18 cellular contexts compared by ENCODE assay signal in the genomic region with DNA sequence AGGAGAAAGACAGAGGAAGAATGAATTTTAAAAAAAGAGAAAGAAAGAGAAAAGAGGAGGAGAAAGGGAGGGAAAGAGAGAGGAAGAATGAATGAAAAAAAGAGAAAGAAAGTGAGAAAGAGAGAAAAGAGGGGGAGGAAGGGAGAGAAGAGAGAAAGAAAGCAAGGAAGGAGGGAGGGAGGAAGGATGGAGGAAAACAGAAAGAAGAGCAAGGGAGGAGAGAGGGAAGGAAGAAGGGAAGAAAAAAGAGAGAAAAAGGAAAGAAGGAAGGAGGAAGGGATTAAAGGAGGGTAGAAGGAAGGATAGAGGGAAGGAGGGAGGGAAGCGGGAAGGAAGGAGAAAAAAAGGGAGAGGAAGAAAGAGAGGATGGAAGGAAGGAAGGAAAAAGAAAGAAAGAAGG.
A peak's percentile ranks its signal among the peaks of the same experiment; 100 is the strongest.
DNase-seq lines count a peak whose midpoint lies in the region; ATAC-seq and TF ChIP-seq lines count a peak whose summit lies in the region.
"Had no signal": no experiment of that assay in that cellular context is flagged by ENCODE, and none has a peak within 500 bp of the region (broad histone marks: within the 10 kb centered on the region; RNA-seq: fewer than 3 reads in every experiment).

No MANE protein-coding gene starts in this region.

- H3K4me3 Mint-ChIP-seq in activated T-cell treated with anti-CD3 and anti-CD28 coated beads, Interleukin-2, amount 50 U/mL, for 72 hours: peak overlapping the region; percentile 20 to 44
- H3K4me3 Mint-ChIP-seq in activated T-cell treated with anti-CD3 and anti-CD28 coated beads, Interleukin-2, amount 50 U/mL, for 24 hours: no peak overlapping the region
- peak overlapping the region; percentile 39 for H3K4me3 Mint-ChIP-seq in activated naive CD8-positive, alpha-beta T cell treated with anti-CD3 and anti-CD28 coated beads, Interleukin-2, amount 10 ng/mL, durations not matched to agents 7 days and 5 days
- peak overlapping the region; percentile 20 for H3K4me3 Mint-ChIP-seq in nephron progenitor cell
- no peak overlapping the region for H3K4me3 Mint-ChIP-seq in type B pancreatic cell
- H3K4me3 Mint-ChIP-seq: CD8-positive, alpha-beta T cell; HFFc6 had no signal

- peaks cover 38% of the 10 kb centered on the region for H3K27me3 Mint-ChIP-seq in activated T-cell treated with anti-CD3 and anti-CD28 coated beads, Interleukin-2, amount 50 U/mL, for 72 hours (ENCODE audit: low read depth)
- peaks cover 70% of the 10 kb centered on the region for H3K27me3 Mint-ChIP-seq in activated T-cell treated with anti-CD3 and anti-CD28 coated beads, Interleukin-2, amount 50 U/mL, for 24 hours
- H3K27me3 Mint-ChIP-seq in activated naive CD8-positive, alpha-beta T cell treated with anti-CD3 and anti-CD28 coated beads, Interleukin-2, amount 10 ng/mL, durations not matched to agents 7 days and 5 days: peaks cover 41% of the 10 kb centered on the region
- H3K27me3 Mint-ChIP-seq in nephron progenitor cell (ENCODE audit: low read depth, poor library complexity): peaks cover 59% of the 10 kb centered on the region
- H3K27me3 Mint-ChIP-seq in type B pancreatic cell: peaks cover 56% of the 10 kb centered on the region

- DNase-seq in activated T-cell treated with anti-CD3 and anti-CD28 coated beads, Interleukin-2, amount 50 U/mL, for 72 hours: no peak
- no peak for DNase-seq in activated T-cell treated with anti-CD3 and anti-CD28 coated beads, Interleukin-2, amount 50 U/mL, for 24 hours
- no peak for DNase-seq in activated naive CD8-positive, alpha-beta T cell treated with anti-CD3 and anti-CD28 coated beads, Interleukin-2, amount 10 ng/mL, durations not matched to agents 7 days and 5 days
- no peak for DNase-seq in nephron progenitor cell
- DNase-seq in type B pancreatic cell (ENCODE audit: extremely low spot score, unreplicated experiment): no peak
- no peak for DNase-seq in right atrium auricular region (ENCODE audit: low spot score)
- no peak for DNase-seq in COR-L47 (lab: John Stamatoyannopoulos, UW)
- DNase-seq: AML-193, DMS 273 treated with DMSO at 0.1 percent for 48 hours, DMS53, GDM1, HCEC 1CT, HFFc6 had no signal

- H3K36me3 Mint-ChIP-seq in activated T-cell treated with anti-CD3 and anti-CD28 coated beads, Interleukin-2, amount 50 U/mL, for 72 hours (ENCODE audit: insufficient read depth in 2 of 2): no peaks in the 10 kb centered on the region
- no peaks in the 10 kb centered on the region for H3K36me3 Mint-ChIP-seq in activated T-cell treated with anti-CD3 and anti-CD28 coated beads, Interleukin-2, amount 50 U/mL, for 24 hours (ENCODE audit: low read depth)
- H3K36me3 Mint-ChIP-seq in activated naive CD8-positive, alpha-beta T cell treated with anti-CD3 and anti-CD28 coated beads, Interleukin-2, amount 10 ng/mL, durations not matched to agents 7 days and 5 days: no peaks in the 10 kb centered on the region
- H3K36me3 Mint-ChIP-seq in nephron progenitor cell (ENCODE audit: low read depth) (no peaks in the 10 kb centered on the region), type B pancreatic cell (no peaks in the 10 kb centered on the region)
- H3K36me3 Mint-ChIP-seq: CD8-positive, alpha-beta T cell had no signal

- no peak for ATAC-seq in activated T-cell treated with anti-CD3 and anti-CD28 coated beads, Interleukin-2, amount 50 U/mL, for 72 hours (replicated peaks in 1 of 2)
- no peak for ATAC-seq in activated naive CD8-positive, alpha-beta T cell treated with anti-CD3 and anti-CD28 coated beads, Interleukin-2, amount 10 ng/mL, durations not matched to agents 7 days and 5 days (ENCODE audit: low read depth)

- no peaks in the 10 kb centered on the region for H3K79me2 ChIP-seq in Loucy (ENCODE audit: insufficient read depth, low read length)

- H3K27ac ChIP-seq in right atrium auricular region: no peak overlapping the region
- H3K27ac ChIP-seq: 22Rv1, A549 had no signal

- no peaks in the 10 kb centered on the region for H4K20me1 ChIP-seq in Loucy (ENCODE audit: insufficient read depth, low read length, poor library complexity, severe bottlenecking)

- H3K4me3 ChIP-seq in Loucy (ENCODE audit: low read length, poor library complexity, severe bottlenecking) (no peak overlapping the region), right atrium auricular region (no peak overlapping the region)
- H3K4me3 ChIP-seq: A549 had no signal

- H2AFZ ChIP-seq in Loucy (ENCODE audit: low read length): no peak overlapping the region

- H3K36me3 ChIP-seq in Loucy (ENCODE audit: insufficient read depth, low read length) (no peaks in the 10 kb centered on the region), right atrium auricular region (no peaks in the 10 kb centered on the region)

- no peaks in the 10 kb centered on the region for H3K9me3 Mint-ChIP-seq in activated T-cell treated with anti-CD3 and anti-CD28 coated beads, Interleukin-2, amount 50 U/mL, for 72 hours
- H3K9me3 Mint-ChIP-seq in activated T-cell treated with anti-CD3 and anti-CD28 coated beads, Interleukin-2, amount 50 U/mL, for 24 hours: no peaks in the 10 kb centered on the region
- no peaks in the 10 kb centered on the region for H3K9me3 Mint-ChIP-seq in activated naive CD8-positive, alpha-beta T cell treated with anti-CD3 and anti-CD28 coated beads, Interleukin-2, amount 10 ng/mL, durations not matched to agents 7 days and 5 days
- H3K9me3 Mint-ChIP-seq in nephron progenitor cell (no peaks in the 10 kb centered on the region), type B pancreatic cell (no peaks in the 10 kb centered on the region)
- H3K9me3 Mint-ChIP-seq: CD8-positive, alpha-beta T cell; GM23338; HFFc6 had no signal

- H3F3A ChIP-seq in Loucy (ENCODE audit: low read depth): no peaks in the 10 kb centered on the region

- no peaks in the 10 kb centered on the region for H3K27me3 ChIP-seq in Loucy (ENCODE audit: insufficient read depth, low read length, poor library complexity, severe bottlenecking)
- H3K27me3 ChIP-seq in right atrium auricular region: no peaks in the 10 kb centered on the region

- peaks cover 19% of the 10 kb centered on the region for H3K4me1 Mint-ChIP-seq in activated T-cell treated with anti-CD3 and anti-CD28 coated beads, Interleukin-2, amount 50 U/mL, for 72 hours (ENCODE audit: low read depth)
- H3K4me1 Mint-ChIP-seq in activated T-cell treated with anti-CD3 and anti-CD28 coated beads, Interleukin-2, amount 50 U/mL, for 24 hours (ENCODE audit: low read depth): peaks cover 13% of the 10 kb centered on the region
- H3K4me1 Mint-ChIP-seq in activated naive CD8-positive, alpha-beta T cell treated with anti-CD3 and anti-CD28 coated beads, Interleukin-2, amount 10 ng/mL, durations not matched to agents 7 days and 5 days: peaks cover 9% of the 10 kb centered on the region
- H3K4me1 Mint-ChIP-seq in nephron progenitor cell (peaks cover 21% of the 10 kb centered on the region), type B pancreatic cell (ENCODE audit: unreplicated experiment) (peaks cover 9% of the 10 kb centered on the region)

- H3K27ac Mint-ChIP-seq in activated T-cell treated with anti-CD3 and anti-CD28 coated beads, Interleukin-2, amount 50 U/mL, for 72 hours: no peak overlapping the region
- H3K27ac Mint-ChIP-seq in activated T-cell treated with anti-CD3 and anti-CD28 coated beads, Interleukin-2, amount 50 U/mL, for 24 hours: no peak overlapping the region
- H3K27ac Mint-ChIP-seq in activated naive CD8-positive, alpha-beta T cell treated with anti-CD3 and anti-CD28 coated beads, Interleukin-2, amount 10 ng/mL, durations not matched to agents 7 days and 5 days: no peak overlapping the region
- H3K27ac Mint-ChIP-seq in nephron progenitor cell (no peak overlapping the region), type B pancreatic cell (no peak overlapping the region)
- H3K27ac Mint-ChIP-seq: CD8-positive, alpha-beta T cell; GM23338; HFFc6 had no signal

- no peaks in the 10 kb centered on the region for H3K9me2 ChIP-seq in Loucy (replicated peaks; ENCODE audit: low read depth, low read length)

- peaks cover 12% of the 10 kb centered on the region for H3K4me1 ChIP-seq in Loucy (ENCODE audit: insufficient read depth, low read length, poor library complexity, severe bottlenecking)
- no peaks in the 10 kb centered on the region for H3K4me1 ChIP-seq in right atrium auricular region
- H3K4me1 ChIP-seq: A549 had no signal

- peak overlapping the region; percentile 71 for H3K4me2 ChIP-seq in Loucy (ENCODE audit: low read depth, low read length, poor library complexity, severe bottlenecking)
- H3K4me2 ChIP-seq: A549 had no signal

- POLR2A ChIA-PET in activated naive CD8-positive, alpha-beta T cell treated with anti-CD3 and anti-CD28 coated beads, Interleukin-2, amount 10 ng/mL, durations not matched to agents 7 days and 5 days (lab: Charles Lee): no interaction called here

- no peaks in the 10 kb centered on the region for H3K9me3 ChIP-seq in Loucy (ENCODE audit: insufficient read depth, low read depth, low read length)
- no peaks in the 10 kb centered on the region for H3K9me3 ChIP-seq in right atrium auricular region
- H3K9me3 ChIP-seq: A549 had no signal

- no peak overlapping the region for H3K9ac ChIP-seq in Loucy (ENCODE audit: low read depth, low read length, poor library complexity, severe bottlenecking)

- TF ChIP-seq CTCF in Loucy (conservative IDR thresholded peaks at IDR 0.05; ENCODE audit: low read length) (no peak), nephron progenitor cell (IDR thresholded peaks at IDR 0.05) (no peak), type B pancreatic cell (conservative IDR thresholded peaks at IDR 0.05) (no peak), right atrium auricular region (IDR thresholded peaks at IDR 0.05) (no peak)

Comparison
In these comparisons a context has a peak if more than half of its experiments do, and no peak if none do; other contexts are left out.
1. H3K4me3 Mint-ChIP-seq: peak in activated T-cell treated with anti-CD3 and anti-CD28 coated beads, Interleukin-2, amount 50 U/mL, for 72 hours (2 of 2), activated naive CD8-positive, alpha-beta T cell treated with anti-CD3 and anti-CD28 coated beads, Interleukin-2, amount 10 ng/mL, durations not matched to agents 7 days and 5 days (single experiment) and nephron progenitor cell (single experiment); none in activated T-cell treated with anti-CD3 and anti-CD28 coated beads, Interleukin-2, amount 50 U/mL, for 24 hours (single experiment) and type B pancreatic cell (single experiment).